Comparison of ENCODE assay signal across 16 cellular contexts in genomic region chr6:101662111-101662897, GRCh38.
A peak's percentile ranks its signal among the peaks of the same experiment; 100 is the strongest.
DNase-seq lines count a peak whose midpoint lies in the region; ATAC-seq and TF ChIP-seq lines count a peak whose summit lies in the region.
"Had no signal": no experiment of that assay in that cellular context is flagged by ENCODE, and none has a peak within 500 bp of the region (broad histone marks: within the 10 kb centered on the region; RNA-seq: fewer than 3 reads in every experiment).

No MANE protein-coding gene starts in this region.

- H3K27me3 ChIP-seq in adrenal gland = no peaks in the 10 kb centered on the region
- H3K27me3 ChIP-seq: right lobe of liver had no signal

- H3K4me1 ChIP-seq in adrenal gland (replicated peaks in 1 of 2) = no peaks in the 10 kb centered on the region
- H3K4me1 ChIP-seq: right lobe of liver had no signal

- WGBS in adrenal gland, 4 donors = 88 to 95% (median 90%) methylated on average over 2 of the region's 2 CpGs

- no peak overlapping the region for H3K27ac ChIP-seq in adrenal gland
- H3K27ac ChIP-seq: right lobe of liver had no signal

- ATAC-seq in GM18511 (IDR thresholded peaks at IDR 0.05; ENCODE audit: unreplicated experiment) = peak; percentile 79
- ATAC-seq in HG02938 (IDR thresholded peaks at IDR 0.05; ENCODE audit: unreplicated experiment) = peak; percentile 94
- peak; percentile 82 for ATAC-seq in HG03460 (IDR thresholded peaks at IDR 0.05; ENCODE audit: unreplicated experiment)
- ATAC-seq: left cardiac atrium; naive thymus-derived CD4-positive, alpha-beta T cell; right lobe of liver; stimulated activated naive CD8-positive, alpha-beta T cell treated with anti-CD3 and anti-CD28 coated beads, Interleukin-15, amount 100 ng/mL, for 72 hours had no signal

- TF ChIP-seq CTCF in GM20000 (IDR thresholded peaks at IDR 0.05; ENCODE audit: extremely low read depth, missing control alignments) (no peak), adrenal gland (IDR thresholded peaks at IDR 0.05) (no peak)

- no peak overlapping the region for H3K4me3 ChIP-seq in adrenal gland
- H3K4me3 ChIP-seq: right lobe of liver had no signal

- DNase-seq in GM20000 (ENCODE audit: low spot score) (peak; percentile 8), adrenal gland (no peak), DMS53 (lab: John Stamatoyannopoulos, UW) (no peak)
- no peak for DNase-seq in activated CD4-positive, alpha-beta T cell treated with anti-CD3 and anti-CD28 coated beads for 4 hours
- no peak for DNase-seq in activated CD4-positive, alpha-beta T cell treated with anti-CD3 and anti-CD28 coated beads, Interleukin-2, amount 50 U/mL, for 48 hours
- DNase-seq: activated CD4-positive, alpha-beta T cell treated with anti-CD3 and anti-CD28 coated beads for 48 hours; DND-41; glutamatergic neuron; Kasumi-1; left cardiac atrium; naive thymus-derived CD4-positive, alpha-beta T cell; right lobe of liver; stimulated activated naive CD8-positive, alpha-beta T cell treated with anti-CD3 and anti-CD28 coated beads, Interleukin-15, amount 100 ng/mL, for 72 hours had no signal

- no peaks in the 10 kb centered on the region for H3K36me3 ChIP-seq in adrenal gland (replicated peaks in 1 of 2)
- H3K36me3 ChIP-seq: right lobe of liver had no signal

- TF ChIP-seq POLR2A in adrenal gland (IDR thresholded peaks at IDR 0.05) = no peak

- H3K9me3 ChIP-seq in adrenal gland (replicated peaks in 1 of 3) = no peaks in the 10 kb centered on the region
- H3K9me3 ChIP-seq: right lobe of liver had no signal

- intact Hi-C loops in adrenal gland (cut with DNase I) = no loop called here
